Comparison of ENCODE assay signal across 1 cellular context in genomic region chr12:65634626-65635331, GRCh38.
TF ChIP-seq lines count a peak whose summit lies in the region.

No MANE protein-coding gene starts in this region.

TF ChIP-seq in IMR-90, 13 proteins besides CTCF, POLR2A, EP300 and RAD21:
- TF ChIP-seq MAFK (IDR thresholded peaks at IDR 0.05; ENCODE audit: low read depth, low read length) (peak; percentile 30; the same call in 1 of the 2 replicates), CHD1 (IDR thresholded peaks at IDR 0.05; ENCODE audit: low read depth, low read length) (no peak), BHLHE40 (IDR thresholded peaks at IDR 0.05; ENCODE audit: low read depth, low read length) (no peak), RCOR1 (IDR thresholded peaks at IDR 0.05; ENCODE audit: insufficient replicate concordance, low read length) (no peak), MXI1 (IDR thresholded peaks at IDR 0.05; ENCODE audit: borderline replicate concordance, low read depth, low read length) (no peak), CEBPB (IDR thresholded peaks at IDR 0.05; ENCODE audit: low read depth, low read length) (peak; percentile 27; the same call in 1 of the 2 replicates), NFE2L2 (IDR thresholded peaks at IDR 0.05; ENCODE audit: low read depth, low read length) (no peak), ELK1 (IDR thresholded peaks at IDR 0.05; ENCODE audit: borderline replicate concordance, low read depth, low read length) (no peak), RFX5 (IDR thresholded peaks at IDR 0.05; ENCODE audit: low read depth, low read length) (no peak), SMC3 (IDR thresholded peaks at IDR 0.05; ENCODE audit: low read depth, low read length) (no peak; the same call in 1 of the 2 replicates), MAZ (IDR thresholded peaks at IDR 0.05; ENCODE audit: borderline replicate concordance, low read depth, low read length) (no peak), FOS (IDR thresholded peaks at IDR 0.05; ENCODE audit: low read depth, low read length) (peak; percentile 31; the same call in 1 of the 2 replicates), USF2 (IDR thresholded peaks at IDR 0.05; ENCODE audit: low read depth, low read length) (no peak)
